8 cellular contexts compared by ENCODE assay signal in genomic region chr6:106085984-106086832, GRCh38. TPM values are rescaled to one million over a fixed set of nuclear protein-coding genes. Genes with fewer than 3 reads are reported as not detected.
A peak's percentile ranks its signal among the peaks of the same experiment; 100 is the strongest.
DNase-seq lines count a peak whose midpoint lies in the region; ATAC-seq and TF ChIP-seq lines count a peak whose summit lies in the region.

Gene PRDM1 (plus strand): TSS chr6:106086336. CDS start chr6:106086554, 218 bp downstream.

- peak; percentile 70 for DNase-seq in DMS 273 treated with DMSO at 0.1 percent for 48 hours (lab: John Stamatoyannopoulos, UW)
- DNase-seq in Panc1 (ENCODE audit: low read depth, low spot score): no peak
- DNase-seq in activated T-cell treated with anti-CD3 and anti-CD28 coated beads, Interleukin-2, amount 50 U/mL, for 4 hours: peak; percentile 68
- DNase-seq in fibroblast of gingiva (ENCODE audit: low read depth): peak; percentile 72
- DNase-seq in nephron progenitor cell: peak; percentile 84
- DNase-seq in stomach: peak; percentile 92

- H3K9me3 ChIP-seq in HUES6 (ENCODE audit: control insufficient read depth, insufficient read depth, low read depth, low read length) (no peaks in the 10 kb centered on the region), Panc1 (ENCODE audit: control insufficient read depth, insufficient read depth, low read depth, low read length) (no peaks in the 10 kb centered on the region), stomach (no peaks in the 10 kb centered on the region)

- in situ Hi-C loops in Panc1 (cut with HindIII; ENCODE audit: low pct_unique_long_range_greater_than_20kb, low sequenced_read_pairs): no loop called here

- H3K27ac ChIP-seq in HUES6 (ENCODE audit: low read depth, low read length) (no peak within 1 kb of the TSS; the same call in 1 of the 2 replicates), Panc1 (ENCODE audit: low read length) (peak within 1 kb of the TSS; percentile 67), stomach (peak within 1 kb of the TSS; percentile 69 to 93 (median 81))

- H3K4me3 ChIP-seq in HUES6 (ENCODE audit: low read depth, low read length) (peak within 1 kb of the TSS; percentile 71), Panc1 (ENCODE audit: low read depth in 2 of 2, low read length in 2 of 2) (peak within 1 kb of the TSS; percentile 63 to 68), stomach (peak within 1 kb of the TSS; percentile 37 to 56 (median 48))

- H3K27ac Mint-ChIP-seq in nephron progenitor cell: no peak within 1 kb of the TSS

- peak within 1 kb of the TSS; percentile 44 for H3K9ac ChIP-seq in HUES6 (ENCODE audit: low read length)

- no peak for TF ChIP-seq EP300 in stomach (IDR thresholded peaks at IDR 0.05)

- peak within 1 kb of the TSS; percentile 91 for H3K4me3 Mint-ChIP-seq in activated T-cell treated with anti-CD3 and anti-CD28 coated beads, Interleukin-2, amount 50 U/mL, for 4 hours
- peak within 1 kb of the TSS; percentile 91 for H3K4me3 Mint-ChIP-seq in nephron progenitor cell

- peaks cover 13% of the 10 kb centered on the region; the same call in 1 of the 2 replicates for H3K27me3 ChIP-seq in HUES6 (ENCODE audit: control insufficient read depth, insufficient read depth, low read length)
- peaks cover 2% of the 10 kb centered on the region; the same call in 1 of the 2 replicates for H3K27me3 ChIP-seq in Panc1 (ENCODE audit: control insufficient read depth, insufficient read depth, low read length)
- peaks cover 0 to 53% (median 0%) of the 10 kb centered on the region in 3 donors for H3K27me3 ChIP-seq in stomach

- TF ChIP-seq CTCF in Panc1 (IDR thresholded peaks at IDR 0.05) (peak; percentile 58), nephron progenitor cell (IDR thresholded peaks at IDR 0.05) (no peak), stomach (IDR thresholded peaks at IDR 0.05) (peak in 2 of 7 experiments; percentile 12 to 33)

- H3K4me1 ChIP-seq in HUES6 (ENCODE audit: control insufficient read depth, insufficient read depth, low read length): peaks cover 31% of the 10 kb centered on the region
- H3K4me1 ChIP-seq in Panc1 (ENCODE audit: control insufficient read depth, insufficient read depth, low read length): peaks cover 24% of the 10 kb centered on the region
- peaks cover 9 to 35% (median 16%) of the 10 kb centered on the region in 4 donors for H3K4me1 ChIP-seq in stomach

- ATAC-seq in GM21423 (IDR thresholded peaks at IDR 0.05; ENCODE audit: unreplicated experiment) (peak; percentile 73), Panc1 (peak; percentile 95)
- ATAC-seq in activated T-cell treated with anti-CD3 and anti-CD28 coated beads, Interleukin-2, amount 50 U/mL, for 4 hours: peak; percentile 66 to 73

- POLR2A ChIA-PET in Panc1 (lab: Charles Lee): no interaction called here

- BruUV-seq in Panc1 (replicated peaks; lab: Mats Ljungman, UMichigan): TSS peak; percentile 67

- 1 to 2% (median 1%) methylated on average over 43 to 44 of the region's 44 CpGs for WGBS in stomach, 5 donors

- peaks cover 24% of the 10 kb centered on the region for H3K36me3 Mint-ChIP-seq in activated T-cell treated with anti-CD3 and anti-CD28 coated beads, Interleukin-2, amount 50 U/mL, for 4 hours (ENCODE audit: insufficient read depth)
- peaks cover 15% of the 10 kb centered on the region for H3K36me3 Mint-ChIP-seq in nephron progenitor cell (ENCODE audit: low read depth)

- CTCF ChIA-PET in Panc1 (lab: Charles Lee): interaction anchor here (0.7 kb wide), 1 partner anchor 1236 kb away, joined by 4 read pairs; no protein-coding TSS in a partner anchor

- no peak for TF ChIP-seq POLR2A in stomach (IDR thresholded peaks at IDR 0.05)

- peaks cover 5% of the 10 kb centered on the region for H3K27me3 Mint-ChIP-seq in activated T-cell treated with anti-CD3 and anti-CD28 coated beads, Interleukin-2, amount 50 U/mL, for 4 hours (ENCODE audit: low read depth)
- no peaks in the 10 kb centered on the region for H3K27me3 Mint-ChIP-seq in nephron progenitor cell (ENCODE audit: low read depth, poor library complexity)

- no peaks in the 10 kb centered on the region for H3K36me3 ChIP-seq in HUES6 (ENCODE audit: control insufficient read depth, insufficient read depth, low read length)
- no peaks in the 10 kb centered on the region for H3K36me3 ChIP-seq in Panc1 (ENCODE audit: control insufficient read depth, insufficient read depth, low read length)
- no peaks in the 10 kb centered on the region for H3K36me3 ChIP-seq in stomach

- peaks cover 83% of the 10 kb centered on the region for H3K4me1 Mint-ChIP-seq in activated T-cell treated with anti-CD3 and anti-CD28 coated beads, Interleukin-2, amount 50 U/mL, for 4 hours (ENCODE audit: low read depth)
- H3K4me1 Mint-ChIP-seq in nephron progenitor cell: peaks cover 87% of the 10 kb centered on the region

- H3K9me3 Mint-ChIP-seq in activated T-cell treated with anti-CD3 and anti-CD28 coated beads, Interleukin-2, amount 50 U/mL, for 4 hours: no peaks in the 10 kb centered on the region
- no peaks in the 10 kb centered on the region for H3K9me3 Mint-ChIP-seq in nephron progenitor cell

- intact Hi-C loops in Panc1 (cut with micrococcal nuclease; ENCODE audit: unreplicated experiment): loop anchor here (5.0 to 10.0 kb wide), 4 partner anchors 94 to 651 kb away; no protein-coding TSS in a partner anchor
- intact Hi-C loops in stomach (cut with DNase I; ENCODE audit: low total_unique reads): no loop called here

RNA-seq across cellular contexts. Expression of gene PRDM1, which starts in this region (rescaled TPM):
- total RNA-seq in Panc1 (2021; ENCODE audit: unreplicated experiment) (2.6 TPM), stomach (10 to 100 TPM in 2 of 5 donors, 1 to 10 TPM in 2, under 1 TPM in 1; under 0.01 to 22.7 (median 6.4) TPM)
- 1.9 TPM for polyA plus RNA-seq in Panc1 (2012; ENCODE audit: insufficient read length)
- total RNA-seq in activated T-cell treated with anti-CD3 and anti-CD28 coated beads, Interleukin-2, amount 50 U/mL, for 4 hours: 10 to 100 TPM; 43.7 to 96.9 (median 86.0) TPM
- polyA plus RNA-seq in stomach: 1 to 10 TPM; 3.1 to 7.0 (median 3.6) TPM
